Comparison of ENCODE assay signal across 8 cellular contexts in the genomic region with DNA sequence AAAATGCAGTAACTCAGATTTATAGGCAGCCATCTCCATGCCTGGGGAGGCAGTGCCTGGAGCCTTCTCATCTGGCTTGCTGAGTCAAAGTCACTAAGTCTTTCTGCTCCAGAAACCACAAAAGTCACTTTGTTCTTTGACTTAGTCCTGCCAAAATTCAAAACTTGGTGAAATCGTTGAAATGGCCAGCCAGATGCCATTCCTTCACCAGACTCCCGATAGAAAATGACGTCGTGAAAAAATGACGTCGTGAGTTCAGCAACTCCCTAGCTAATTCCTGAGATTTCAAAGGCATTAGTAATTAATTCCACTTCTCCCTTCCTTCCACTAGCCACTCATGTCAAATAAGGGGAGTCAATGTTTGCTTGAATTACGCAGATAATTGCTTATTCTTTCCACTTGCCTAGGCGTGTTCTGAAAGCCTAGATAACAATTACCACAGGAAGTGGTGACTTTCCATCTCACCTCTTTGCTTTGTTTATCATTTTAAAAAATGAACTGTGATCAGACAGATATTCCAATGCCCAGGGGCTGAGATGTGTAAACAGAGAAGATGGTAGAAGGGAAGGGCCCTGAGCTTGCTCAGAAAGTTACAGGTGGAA. TPM values are rescaled to one million over a fixed set of nuclear protein-coding genes. Genes with fewer than 3 reads are reported as not detected.
A peak's percentile ranks its signal among the peaks of the same experiment; 100 is the strongest.
DNase-seq lines count a peak whose midpoint lies in the region; ATAC-seq and TF ChIP-seq lines count a peak whose summit lies in the region.

No MANE protein-coding gene starts in this region.

- peak; percentile 86 for ATAC-seq in foreskin keratinocyte
- ATAC-seq in HG02798 (IDR thresholded peaks at IDR 0.05; ENCODE audit: poor library complexity, unreplicated experiment) = no peak

- peak; percentile 63 for DNase-seq in AG04450 (ENCODE audit: low read depth, low spot score)
- peak; percentile 84 for DNase-seq in Jurkat, Clone E6-1 (ENCODE audit: low read depth, low spot score)
- peak; percentile 22 for DNase-seq in activated CD4-positive, alpha-beta T cell treated with anti-CD3 and anti-CD28 coated beads, Interleukin-2, amount 50 U/mL, for 1 hour
- DNase-seq in foreskin keratinocyte = peak; percentile 97 to 98
- no peak for DNase-seq in neural progenitor cell (ENCODE audit: low spot score)
- no peak for DNase-seq in middle frontal gyrus (ENCODE audit: extremely low spot score, low spot score)
- DNase-seq in GM19238 (ENCODE audit: insufficient read length, low spot score) = no peak

- H3K9me3 ChIP-seq in AG04450 (ENCODE audit: control insufficient read depth, insufficient read depth, low read length) (no peaks in the 10 kb centered on the region), neural progenitor cell (ENCODE audit: low read depth) (no peaks in the 10 kb centered on the region)

- H3K27ac ChIP-seq in AG04450 (ENCODE audit: low read depth, low read length) (peak overlapping the region; percentile 77), foreskin keratinocyte (peak overlapping the region; percentile 26), neural progenitor cell (no peak overlapping the region)

- H3K36me3 Mint-ChIP-seq in neural progenitor cell = no peaks in the 10 kb centered on the region

- H3K4me1 Mint-ChIP-seq in neural progenitor cell = peaks cover 11% of the 10 kb centered on the region

- H3K4me3 Mint-ChIP-seq in neural progenitor cell = no peak overlapping the region

- no peak overlapping the region for H3K9ac ChIP-seq in neural progenitor cell

- no peaks in the 10 kb centered on the region for H3K9me3 Mint-ChIP-seq in neural progenitor cell

- H3F3A ChIP-seq in neural progenitor cell (ENCODE audit: low read depth) = no peaks in the 10 kb centered on the region

- no peaks in the 10 kb centered on the region for H3K27me3 ChIP-seq in AG04450 (ENCODE audit: control insufficient read depth, insufficient read depth, low read length)
- no peaks in the 10 kb centered on the region for H3K27me3 ChIP-seq in foreskin keratinocyte
- H3K27me3 ChIP-seq in neural progenitor cell = peaks cover 12% of the 10 kb centered on the region

- H3K36me3 ChIP-seq in neural progenitor cell = no peaks in the 10 kb centered on the region

- H3K4me3 ChIP-seq in AG04450 (ENCODE audit: low read depth, low read length) (no peak overlapping the region), neural progenitor cell (no peak overlapping the region)
- no peak overlapping the region for H3K4me3 ChIP-seq in Jurkat, Clone E6-1 (ENCODE audit: low read length)

- H4K20me1 ChIP-seq in neural progenitor cell (ENCODE audit: low read depth) = no peaks in the 10 kb centered on the region

- POLR2A ChIA-PET in AG04450 (lab: Yijun Ruan, JAX) = no interaction called here

- no peak overlapping the region for H2AFZ ChIP-seq in neural progenitor cell (replicated peaks)

- peaks cover 28% of the 10 kb centered on the region for H3K4me1 ChIP-seq in foreskin keratinocyte
- peaks cover 10% of the 10 kb centered on the region for H3K4me1 ChIP-seq in neural progenitor cell

- H3K4me2 ChIP-seq in neural progenitor cell = no peak overlapping the region

- no peaks in the 10 kb centered on the region for H3K79me2 ChIP-seq in neural progenitor cell (ENCODE audit: low read depth)

- no peak overlapping the region for H3K27ac Mint-ChIP-seq in neural progenitor cell

- CTCF ChIA-PET in AG04450 (lab: Charles Lee) = interaction anchor here (0.8 to 1.8 kb wide), 5 partner anchors 41 to 216 kb away, joined by 3 to 5 read pairs (median 3); a partner anchor contains a TSS

- peaks cover 3% of the 10 kb centered on the region for H3K27me3 Mint-ChIP-seq in neural progenitor cell (ENCODE audit: insufficient read depth, low read depth)

- TF ChIP-seq CTCF in AG04450 (IDR thresholded peaks at IDR 0.05; ENCODE audit: low read depth, low read length) (no peak), foreskin keratinocyte (conservative IDR thresholded peaks at IDR 0.05) (no peak), neural progenitor cell (IDR thresholded peaks at IDR 0.05) (no peak)

RNA-seq across cellular contexts. Expression of a gene that starts 48.5 kb away (rescaled TPM):
- polyA plus RNA-seq in AG04450 (2011; rRNA removed) (33.3 and 37.8 TPM in 2 replicates), foreskin keratinocyte (11.2 and 11.5 TPM in 2 replicates)
- polyA minus RNA-seq in AG04450 (2011; rRNA and poly(A)+ RNA removed) = 33.8 and 50.7 TPM in 2 replicates
- 23.7 TPM for polyA plus RNA-seq in Jurkat, Clone E6-1 (2012; ENCODE audit: insufficient read depth, insufficient read length)
- total RNA-seq in foreskin keratinocyte (39.1 and 41.9 TPM in 2 replicates), neural progenitor cell (ENCODE audit: low replicate concordance) (5.6 and 8.0 TPM in 2 replicates)

Comparison
In these comparisons a context has a peak if more than half of its experiments do, and no peak if none do; other contexts are left out.
1. DNase-seq: peak in AG04450 (single experiment), Jurkat, Clone E6-1 (single experiment), activated CD4-positive, alpha-beta T cell treated with anti-CD3 and anti-CD28 coated beads, Interleukin-2, amount 50 U/mL, for 1 hour (single experiment) and foreskin keratinocyte (2 of 2); none in neural progenitor cell (single experiment), middle frontal gyrus (single experiment) and GM19238 (single experiment).